ENCODE assay signal across 18 cellular contexts in genomic region chr3:50978991-50979667, GRCh38.
A peak's percentile ranks its signal among the peaks of the same experiment; 100 is the strongest.
DNase-seq lines count a peak whose midpoint lies in the region; ATAC-seq and TF ChIP-seq lines count a peak whose summit lies in the region.
"Had no signal": no experiment of that assay in that cellular context is flagged by ENCODE, and none has a peak within 500 bp of the region (broad histone marks: within the 10 kb centered on the region; RNA-seq: fewer than 3 reads in every experiment).

No MANE protein-coding gene starts in this region.

- CTCF ChIA-PET in HEK293 (lab: Yijun Ruan, JAX) = interaction anchor here (0.5 to 1.2 kb wide), 11 partner anchors 11 to 410 kb away, joined by 3 to 7 read pairs (median 3); no protein-coding TSS in a partner anchor

- no peak overlapping the region for H3K4me3 Mint-ChIP-seq in HFFc6
- H3K4me3 Mint-ChIP-seq: activated CD4-positive, alpha-beta T cell treated with anti-CD3 and anti-CD28 coated beads, Interleukin-2, amount 10 ng/mL, durations not matched to agents 24 days and 14 days; natural killer cell treated with Interleukin-12 subunit alpha and Interleukin-12 subunit beta and Interleukin-15 and Interleukin-18, amount 100 ng/mL, for 72 hours had no signal

- peaks cover 3% of the 10 kb centered on the region; the same call in 1 of the 2 replicates for H3K9me3 Mint-ChIP-seq in HFFc6
- H3K9me3 Mint-ChIP-seq: activated CD4-positive, alpha-beta T cell treated with anti-CD3 and anti-CD28 coated beads, Interleukin-2, amount 10 ng/mL, durations not matched to agents 24 days and 14 days; natural killer cell treated with Interleukin-12 subunit alpha and Interleukin-12 subunit beta and Interleukin-15 and Interleukin-18, amount 100 ng/mL, for 72 hours had no signal

- no peak overlapping the region for H3K27ac Mint-ChIP-seq in HFFc6
- H3K27ac Mint-ChIP-seq: activated CD4-positive, alpha-beta T cell treated with anti-CD3 and anti-CD28 coated beads, Interleukin-2, amount 10 ng/mL, durations not matched to agents 24 days and 14 days; natural killer cell treated with Interleukin-12 subunit alpha and Interleukin-12 subunit beta and Interleukin-15 and Interleukin-18, amount 100 ng/mL, for 72 hours had no signal

- H3K36me3 ChIP-seq in HEK293 (ENCODE audit: control insufficient read depth in 2 of 2, insufficient read depth in 1 of 2, low read length in 2 of 2) (no peaks in the 10 kb centered on the region), lower lobe of right lung (no peaks in the 10 kb centered on the region)
- H3K36me3 ChIP-seq: BLaER1, stomach had no signal

- H3K4me3 ChIP-seq in HEK293 (ENCODE audit: low read depth, low read length) (no peak overlapping the region), lower lobe of right lung (no peak overlapping the region)
- H3K4me3 ChIP-seq: BLaER1, stomach had no signal

- H3K4me1 ChIP-seq in HEK293 (ENCODE audit: control insufficient read depth, insufficient read depth, low read length) (no peaks in the 10 kb centered on the region), lower lobe of right lung (no peaks in the 10 kb centered on the region)
- H3K4me1 ChIP-seq: BLaER1, stomach had no signal

- ATAC-seq in lower lobe of right lung (no peak), GM21825 (IDR thresholded peaks at IDR 0.05; ENCODE audit: unreplicated experiment) (no peak), HG02973 (IDR thresholded peaks at IDR 0.05; ENCODE audit: unreplicated experiment) (no peak)
- ATAC-seq: natural killer cell treated with Interleukin-12 subunit alpha and Interleukin-12 subunit beta and Interleukin-15 and Interleukin-18, amount 100 ng/mL, for 72 hours; sciatic nerve had no signal

- DNase-seq in DMS53 (lab: John Stamatoyannopoulos, UW) (peak; percentile 39), SHP77 (lab: John Stamatoyannopoulos, UW) (peak; percentile 49 to 66), islet precursor cell (peak; percentile 50), lower lobe of right lung (no peak), HFFc6 (no peak)
- DNase-seq: activated CD4-positive, alpha-beta T cell treated with anti-CD3 and anti-CD28 coated beads, Interleukin-2, amount 10 ng/mL, durations not matched to agents 24 days and 14 days; anterior cingulate cortex; dermis blood vessel endothelial cell; GF-D8; MV-4-11; NK-92 treated with Interleukin-12 subunit alpha and Interleukin-12 subunit beta, amount 100 ng/mL, for 24 hours; stomach had no signal

- POLR2A ChIA-PET in HEK293 (lab: Yijun Ruan, JAX) = no interaction called here

- no peaks in the 10 kb centered on the region for H3K4me1 Mint-ChIP-seq in HFFc6 (ENCODE audit: low read depth)
- H3K4me1 Mint-ChIP-seq: activated CD4-positive, alpha-beta T cell treated with anti-CD3 and anti-CD28 coated beads, Interleukin-2, amount 10 ng/mL, durations not matched to agents 24 days and 14 days had no signal

- no peaks in the 10 kb centered on the region for H3K36me3 Mint-ChIP-seq in HFFc6 (ENCODE audit: low read depth)
- H3K36me3 Mint-ChIP-seq: natural killer cell treated with Interleukin-12 subunit alpha and Interleukin-12 subunit beta and Interleukin-15 and Interleukin-18, amount 100 ng/mL, for 72 hours had no signal

- H3K9me3 ChIP-seq in HEK293 (ENCODE audit: control insufficient read depth, insufficient read depth, low read depth, low read length) = no peaks in the 10 kb centered on the region
- H3K9me3 ChIP-seq in lower lobe of right lung = no peaks in the 10 kb centered on the region
- H3K9me3 ChIP-seq: BLaER1 had no signal

- intact Hi-C loops in lower lobe of right lung (cut with DNase I) = no loop called here

- TF ChIP-seq CTCF in HEK293 (tag by site-specific recombination; IDR thresholded peaks at IDR 0.05) (no peak; the same call in none of the 2 replicates), lower lobe of right lung (IDR thresholded peaks at IDR 0.05) (no peak), HFFc6 (IDR thresholded peaks at IDR 0.05) (no peak)

- peaks cover 3% of the 10 kb centered on the region for H3K27me3 Mint-ChIP-seq in HFFc6 (ENCODE audit: insufficient read depth)

- H3K27me3 ChIP-seq in lower lobe of right lung (ENCODE audit: low read depth) = no peaks in the 10 kb centered on the region
- H3K27me3 ChIP-seq: BLaER1, stomach had no signal

- H3K27ac ChIP-seq in HEK293 (ENCODE audit: extremely low read depth, low read depth, low read length) = peak overlapping the region; percentile 79
- H3K27ac ChIP-seq in lower lobe of right lung = no peak overlapping the region
- H3K27ac ChIP-seq: BLaER1, stomach had no signal

TF ChIP-seq in HEK293, 187 proteins besides CTCF, POLR2A, EP300 and RAD21 (continues in another document):
- TF ChIP-seq GLIS1 (tag by site-specific recombination; IDR thresholded peaks at IDR 0.05) = peak; percentile 73
- TF ChIP-seq PRDM10 (tag by site-specific recombination; IDR thresholded peaks at IDR 0.05) = peak; percentile 97
- no peak for TF ChIP-seq MEIS1 (CRISPR knock-in tag; IDR thresholded peaks at IDR 0.05; ENCODE audit: borderline replicate concordance)
- TF ChIP-seq OVOL3 (tag by site-specific recombination; IDR thresholded peaks at IDR 0.05) = no peak
- no peak for TF ChIP-seq ZBTB10 (tag by site-specific recombination; IDR thresholded peaks at IDR 0.05)
- TF ChIP-seq ZSCAN23 (tag by site-specific recombination; IDR thresholded peaks at IDR 0.05) = no peak
- peak; percentile 59 for TF ChIP-seq ZNF398 (tag by site-specific recombination; IDR thresholded peaks at IDR 0.05)
- TF ChIP-seq MZF1 (tag by site-specific recombination; IDR thresholded peaks at IDR 0.05; ENCODE audit: borderline replicate concordance) = peak; percentile 96
- no peak for TF ChIP-seq ZNF121 (tag by site-specific recombination; IDR thresholded peaks at IDR 0.05)
- TF ChIP-seq KLF16 (tag by site-specific recombination; IDR thresholded peaks at IDR 0.05) = peak; percentile 9; the same call in 1 of the 2 replicates
- no peak for TF ChIP-seq SCRT2 (tag by site-specific recombination; IDR thresholded peaks at IDR 0.05)

Comparison
In these comparisons a context has a peak if more than half of its experiments do, and no peak if none do; other contexts are left out.
1. DNase-seq: peak in DMS53 (single experiment), SHP77 (2 of 2) and islet precursor cell (single experiment); none in lower lobe of right lung (single experiment) and HFFc6 (single experiment).